ENCODE assay signal across 9 cellular contexts in genomic region chr10:74932648-74933047, GRCh38.
DNase-seq lines count a peak whose midpoint lies in the region; ATAC-seq and TF ChIP-seq lines count a peak whose summit lies in the region.
"Had no signal": no experiment of that assay in that cellular context is flagged by ENCODE, and none has a peak within 500 bp of the region (broad histone marks: within the 10 kb centered on the region; RNA-seq: fewer than 3 reads in every experiment).

No MANE protein-coding gene starts in this region.

- DNase-seq in G401 (ENCODE audit: low spot score) = peak; percentile 99
- DNase-seq in NCI-H510A treated with DMSO at 0.1 percent for 48 hours (lab: John Stamatoyannopoulos, UW) = peak; percentile 40
- peak; percentile 22 for DNase-seq in foreskin melanocyte
- peak; percentile 76 for DNase-seq in pons (ENCODE audit: low spot score)
- DNase-seq in stimulated activated CD4-positive, alpha-beta T cell treated with anti-CD3 and anti-CD28 coated beads, Interleukin-4, amount 100 ng/mL, for 4 hours = no peak
- DNase-seq in activated naive CD4-positive, alpha-beta T cell treated with Interleukin-2 at 50 U/mL for 16 hours = no peak
- no peak for DNase-seq in HEK293T (ENCODE audit: extremely low spot score)
- DNase-seq: CD4-positive, CD25-positive, alpha-beta regulatory T cell had no signal

- POLR2A ChIA-PET in HEK293T (lab: Yijun Ruan, JAX) = no interaction called here

- CTCF ChIA-PET in HEK293T (lab: Yijun Ruan, JAX) = no interaction called here

- ATAC-seq in GM21515 (IDR thresholded peaks at IDR 0.05; ENCODE audit: unreplicated experiment) = no peak

- in situ Hi-C loops in G401 (cut with HindIII; ENCODE audit: low sequenced_read_pairs) = no loop called here

TF ChIP-seq in HEK293T, 16 proteins besides CTCF, POLR2A, EP300 and RAD21:
- TF ChIP-seq TARDBP (IDR thresholded peaks at IDR 0.05) = no peak

Comparison
In these comparisons a context has a peak if more than half of its experiments do, and no peak if none do; other contexts are left out.
1. DNase-seq: peak in G401 (single experiment), NCI-H510A treated with DMSO at 0.1 percent for 48 hours (single experiment), foreskin melanocyte (single experiment) and pons (single experiment); none in stimulated activated CD4-positive, alpha-beta T cell treated with anti-CD3 and anti-CD28 coated beads, Interleukin-4, amount 100 ng/mL, for 4 hours (0 of 2), activated naive CD4-positive, alpha-beta T cell treated with Interleukin-2 at 50 U/mL for 16 hours (single experiment) and HEK293T (single experiment).